ENCODE assay signal across 11 cellular contexts in the genomic region with DNA sequence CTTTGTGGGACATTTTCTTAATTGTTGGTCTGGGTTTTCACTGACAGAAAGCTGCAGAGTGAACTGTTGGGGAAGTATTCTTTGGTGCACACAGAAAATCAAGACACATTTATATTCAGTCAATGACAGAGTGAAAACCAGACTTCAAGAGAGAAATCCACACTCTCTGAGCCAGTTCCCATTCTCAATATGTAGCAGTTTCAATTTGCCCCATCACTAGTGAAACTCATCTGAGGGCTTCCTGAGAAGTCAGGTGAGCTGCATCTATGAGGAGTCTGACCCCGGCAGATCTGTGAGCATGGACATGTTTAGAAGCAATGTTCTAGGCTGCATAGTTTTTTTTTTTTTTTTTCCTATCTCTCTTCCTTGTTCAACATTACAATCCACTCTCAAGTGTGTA.
DNase-seq lines count a peak whose midpoint lies in the region; ATAC-seq lines count a peak whose summit lies in the region.
"Had no signal": no experiment of that assay in that cellular context is flagged by ENCODE, and none has a peak within 500 bp of the region (broad histone marks: within the 10 kb centered on the region; RNA-seq: fewer than 3 reads in every experiment).

No MANE protein-coding gene starts in this region.

- ATAC-seq in activated T-cell treated with anti-CD3 and anti-CD28 coated beads, Interleukin-2, amount 50 U/mL, for 72 hours (replicated peaks in 1 of 2): peak; percentile 61 to 65
- ATAC-seq in GM21515 (IDR thresholded peaks at IDR 0.05; ENCODE audit: unreplicated experiment) (peak; percentile 92), HG03103 (IDR thresholded peaks at IDR 0.05; ENCODE audit: low read depth, unreplicated experiment) (peak; percentile 96)
- no peak for ATAC-seq in activated naive CD8-positive, alpha-beta T cell treated with anti-CD3 and anti-CD28 coated beads, Interleukin-2, amount 10 ng/mL, durations not matched to agents 7 days and 5 days (ENCODE audit: low read depth)

- DNase-seq in activated T-cell treated with anti-CD3 and anti-CD28 coated beads, Interleukin-2, amount 50 U/mL, for 72 hours: peak; percentile 36 to 53
- no peak for DNase-seq in activated T-cell treated with anti-CD3 and anti-CD28 coated beads, Interleukin-2, amount 50 U/mL, for 1 hour
- no peak for DNase-seq in activated naive CD8-positive, alpha-beta T cell treated with anti-CD3 and anti-CD28 coated beads, Interleukin-2, amount 10 ng/mL, durations not matched to agents 7 days and 5 days
- DNase-seq in glomerular visceral epithelial cell (ENCODE audit: extremely low spot score): no peak
- DNase-seq in NCI-H187 (lab: John Stamatoyannopoulos, UW): no peak
- no peak for DNase-seq in NCI-H345 (lab: John Stamatoyannopoulos, UW)
- DNase-seq: Kasumi-1, SW 1271 had no signal

- peaks cover 81% of the 10 kb centered on the region for H3K4me1 Mint-ChIP-seq in activated T-cell treated with anti-CD3 and anti-CD28 coated beads, Interleukin-2, amount 50 U/mL, for 72 hours (ENCODE audit: low read depth)
- peaks cover 58% of the 10 kb centered on the region for H3K4me1 Mint-ChIP-seq in activated naive CD8-positive, alpha-beta T cell treated with anti-CD3 and anti-CD28 coated beads, Interleukin-2, amount 10 ng/mL, durations not matched to agents 7 days and 5 days

- H3K4me3 Mint-ChIP-seq in activated T-cell treated with anti-CD3 and anti-CD28 coated beads, Interleukin-2, amount 50 U/mL, for 72 hours: peak overlapping the region; percentile 66 to 80
- peak overlapping the region; percentile 26 for H3K4me3 Mint-ChIP-seq in activated naive CD8-positive, alpha-beta T cell treated with anti-CD3 and anti-CD28 coated beads, Interleukin-2, amount 10 ng/mL, durations not matched to agents 7 days and 5 days
- H3K4me3 Mint-ChIP-seq: neural crest cell had no signal

- peaks cover 0 to 2% of the 10 kb centered on the region in 2 donors for H3K9me3 Mint-ChIP-seq in activated T-cell treated with anti-CD3 and anti-CD28 coated beads, Interleukin-2, amount 50 U/mL, for 72 hours
- H3K9me3 Mint-ChIP-seq in activated naive CD8-positive, alpha-beta T cell treated with anti-CD3 and anti-CD28 coated beads, Interleukin-2, amount 10 ng/mL, durations not matched to agents 7 days and 5 days: peaks cover 8% of the 10 kb centered on the region
- H3K9me3 Mint-ChIP-seq: neural crest cell had no signal

- H3K36me3 Mint-ChIP-seq in activated T-cell treated with anti-CD3 and anti-CD28 coated beads, Interleukin-2, amount 50 U/mL, for 72 hours (ENCODE audit: insufficient read depth in 2 of 2): no peaks in the 10 kb centered on the region
- peaks cover 20% of the 10 kb centered on the region for H3K36me3 Mint-ChIP-seq in activated naive CD8-positive, alpha-beta T cell treated with anti-CD3 and anti-CD28 coated beads, Interleukin-2, amount 10 ng/mL, durations not matched to agents 7 days and 5 days

- POLR2A ChIA-PET in activated naive CD8-positive, alpha-beta T cell treated with anti-CD3 and anti-CD28 coated beads, Interleukin-2, amount 10 ng/mL, durations not matched to agents 7 days and 5 days (lab: Charles Lee): interaction anchor here (1.0 kb wide), 1 partner anchor 39 kb away, joined by 3 read pairs; no protein-coding TSS in a partner anchor

- H3K27ac Mint-ChIP-seq in activated T-cell treated with anti-CD3 and anti-CD28 coated beads, Interleukin-2, amount 50 U/mL, for 72 hours: peak overlapping the region; percentile 73
- peak overlapping the region; percentile 59 for H3K27ac Mint-ChIP-seq in activated naive CD8-positive, alpha-beta T cell treated with anti-CD3 and anti-CD28 coated beads, Interleukin-2, amount 10 ng/mL, durations not matched to agents 7 days and 5 days

- H3K27me3 Mint-ChIP-seq in activated T-cell treated with anti-CD3 and anti-CD28 coated beads, Interleukin-2, amount 50 U/mL, for 72 hours (ENCODE audit: low read depth): no peaks in the 10 kb centered on the region
- H3K27me3 Mint-ChIP-seq in activated naive CD8-positive, alpha-beta T cell treated with anti-CD3 and anti-CD28 coated beads, Interleukin-2, amount 10 ng/mL, durations not matched to agents 7 days and 5 days: no peaks in the 10 kb centered on the region

Comparison
In these comparisons a context has a peak if more than half of its experiments do, and no peak if none do; other contexts are left out.
1. DNase-seq: peak in activated T-cell treated with anti-CD3 and anti-CD28 coated beads, Interleukin-2, amount 50 U/mL, for 72 hours (2 of 2); none in activated T-cell treated with anti-CD3 and anti-CD28 coated beads, Interleukin-2, amount 50 U/mL, for 1 hour (single experiment), activated naive CD8-positive, alpha-beta T cell treated with anti-CD3 and anti-CD28 coated beads, Interleukin-2, amount 10 ng/mL, durations not matched to agents 7 days and 5 days (single experiment), glomerular visceral epithelial cell (single experiment), NCI-H187 (0 of 2) and NCI-H345 (single experiment).